ENCODE assay signal across 8 cellular contexts in the genomic region with DNA sequence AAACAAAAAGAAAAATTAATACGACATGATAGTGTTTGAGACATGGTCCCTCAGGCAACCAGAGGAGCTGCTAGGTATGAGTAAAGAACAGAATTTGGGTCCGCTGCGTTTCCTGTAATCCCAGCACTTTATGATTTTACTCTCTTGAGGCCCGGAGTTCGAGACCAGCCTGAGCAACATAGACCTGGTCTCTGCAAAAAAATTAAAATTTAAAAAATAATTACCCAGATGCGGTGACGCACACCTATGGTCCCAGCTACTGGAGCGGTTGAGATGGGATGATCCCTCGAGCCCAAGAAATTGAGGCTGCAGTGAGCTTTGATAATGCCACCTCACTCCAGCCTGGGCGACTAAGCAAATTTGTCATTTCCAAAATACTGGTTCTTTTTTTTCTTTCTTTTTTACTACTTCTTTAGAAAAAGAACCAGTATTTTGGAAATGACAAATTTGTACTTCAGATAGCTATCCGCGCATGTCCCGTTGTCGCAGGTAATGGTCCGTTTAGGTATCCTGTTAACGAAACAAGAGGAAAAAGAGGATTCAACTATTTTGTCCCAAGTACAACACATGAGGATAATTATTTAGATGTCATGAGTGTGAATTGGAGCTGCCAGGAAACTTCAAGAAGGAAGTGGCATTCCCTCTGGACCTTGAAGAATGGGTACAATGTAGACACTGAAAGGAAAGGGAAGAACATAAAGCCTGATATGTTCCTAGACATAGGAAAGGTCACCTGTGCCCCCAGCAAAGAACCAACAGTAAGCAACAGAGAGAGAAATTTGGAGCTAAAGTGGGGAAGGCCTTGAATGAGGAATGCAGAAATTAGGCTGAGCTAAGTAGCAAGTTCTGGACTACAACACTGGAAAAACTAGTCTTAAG. TPM values are rescaled to one million over a fixed set of nuclear protein-coding genes. Genes with fewer than 3 reads are reported as not detected.
A peak's percentile ranks its signal among the peaks of the same experiment; 100 is the strongest.
DNase-seq lines count a peak whose midpoint lies in the region; ATAC-seq, FAIRE-seq and TF ChIP-seq lines count a peak whose summit lies in the region.

No MANE protein-coding gene starts in this region.

- H3K4me3 ChIP-seq in Peyer's patch, result peak overlapping the region; percentile 73 to 90 (median 82)
- peak overlapping the region; percentile 70 for H3K4me3 ChIP-seq in naive thymus-derived CD4-positive, alpha-beta T cell (ENCODE audit: low read length)

- TF ChIP-seq CTCF in Peyer's patch (IDR thresholded peaks at IDR 0.05), result no peak

- DNase-seq in Peyer's patch (peak in 1 of 3 donors; percentile 18), caudate nucleus (lab: John Stamatoyannopoulos, UW) (peak in 1 of 61 donors; percentile 19), cortex of kidney (lab: John Stamatoyannopoulos, UW) (no peak), H54 (ENCODE audit: insufficient read length, low spot score) (no peak), NCI-H2171 treated with DMSO at 0.1 percent for 48 hours (lab: John Stamatoyannopoulos, UW) (no peak)
- peak in 2 of 9 donors; percentile 16 to 34 for DNase-seq in naive thymus-derived CD4-positive, alpha-beta T cell

- no peak for FAIRE-seq in H54 (lab: Jason Lieb, UNC)

- peak overlapping the region; percentile 99 to 100 (median 99) for H3K27ac Mint-ChIP-seq in naive thymus-derived CD4-positive, alpha-beta T cell

- intact Hi-C loops in naive thymus-derived CD4-positive, alpha-beta T cell (cut with micrococcal nuclease), result loop anchor here (1.0 to 10.0 kb wide), 17 partner anchors 36 to 995 kb away; partner anchors contain the start of genes DTD2 (in 2 of the 2), G2E3 (in 2 of the 2), NUBPL (in 2 of the 2) and RNU6-8 (in 2 of the 2)

- 0 out of 2 replicates have a peak, but pooled peaks cover 4% of the 10 kb centered on the region for H3K4me1 ChIP-seq in ES-I3 (ENCODE audit: insufficient read depth, low read length)
- peaks cover 0 to 11% (median 2%) of the 10 kb centered on the region in 4 donors for H3K4me1 ChIP-seq in Peyer's patch
- peaks cover 30 to 33% of the 10 kb centered on the region in 2 donors for H3K4me1 ChIP-seq in naive thymus-derived CD4-positive, alpha-beta T cell (ENCODE audit: control insufficient read depth in 2 of 2, insufficient read depth in 2 of 2, low read length in 2 of 2)

- H3K36me3 ChIP-seq in ES-I3 (ENCODE audit: insufficient read depth, low read length) (no peaks in the 10 kb centered on the region), Peyer's patch (no peaks in the 10 kb centered on the region)
- peaks cover 0 to 5% (median 0%) of the 10 kb centered on the region in 3 experiments for H3K36me3 ChIP-seq in naive thymus-derived CD4-positive, alpha-beta T cell (ENCODE audit: control insufficient read depth in 2 of 3, insufficient read depth in 3 of 3, low read length in 3 of 3)

- H3K36me3 Mint-ChIP-seq in naive thymus-derived CD4-positive, alpha-beta T cell, result peaks cover 4 to 18% (median 10%) of the 10 kb centered on the region in 5 donors

- peak overlapping the region; percentile 93 to 98 (median 96) for H3K4me3 Mint-ChIP-seq in naive thymus-derived CD4-positive, alpha-beta T cell

- H3K27me3 ChIP-seq in Peyer's patch, result no peaks in the 10 kb centered on the region
- H3K27me3 ChIP-seq in naive thymus-derived CD4-positive, alpha-beta T cell (ENCODE audit: control insufficient read depth in 2 of 2, insufficient read depth in 2 of 2, low read length in 2 of 2), result no peaks in the 10 kb centered on the region

- no peak for TF ChIP-seq POLR2A in Peyer's patch (IDR thresholded peaks at IDR 0.05)
- no peak for TF ChIP-seq POLR2A in H54 (IDR thresholded peaks at IDR 0.05; ENCODE audit: low read depth, low read length)

- no peaks in the 10 kb centered on the region for H3K9me3 ChIP-seq in ES-I3 (ENCODE audit: control insufficient read depth, insufficient read depth, low read length)
- no peaks in the 10 kb centered on the region for H3K9me3 ChIP-seq in Peyer's patch
- H3K9me3 ChIP-seq in naive thymus-derived CD4-positive, alpha-beta T cell (ENCODE audit: control insufficient read depth in 2 of 3, low read length in 3 of 3), result no peaks in the 10 kb centered on the region

- POLR2A ChIA-PET in naive thymus-derived CD4-positive, alpha-beta T cell (lab: Charles Lee), result interaction anchor here (0.5 to 4.1 kb wide), 26 partner anchors 9 to 994 kb away, joined by 3 to 33 read pairs (median 4); partner anchors contain the start of genes AP4S1, DTD2, HEATR5A and RNU6-7

- H3K9ac ChIP-seq in ES-I3 (ENCODE audit: low read depth, low read length), result peak overlapping the region; percentile 83

- CTCF ChIA-PET in naive thymus-derived CD4-positive, alpha-beta T cell (lab: Charles Lee), result interaction anchor here (0.6 to 1.3 kb wide), 5 partner anchors 9 to 117 kb away, joined by 3 to 7 read pairs (median 3); no protein-coding TSS in a partner anchor

- peaks cover 0 to 6% (median 0%) of the 10 kb centered on the region in 11 donors for H3K9me3 Mint-ChIP-seq in naive thymus-derived CD4-positive, alpha-beta T cell

- H3K27ac ChIP-seq in Peyer's patch (peak overlapping the region; percentile 96 to 99 (median 98)), caudate nucleus (ENCODE audit: low read depth, low read length) (peak overlapping the region; percentile 99)
- peak overlapping the region; percentile 100 for H3K27ac ChIP-seq in naive thymus-derived CD4-positive, alpha-beta T cell (ENCODE audit: low read depth, low read length)

- peaks cover 30 to 62% (median 57%) of the 10 kb centered on the region in 7 donors for H3K4me1 Mint-ChIP-seq in naive thymus-derived CD4-positive, alpha-beta T cell

- ATAC-seq in naive thymus-derived CD4-positive, alpha-beta T cell, result no peak
- ATAC-seq in HG02885 (IDR thresholded peaks at IDR 0.05; ENCODE audit: poor library complexity, unreplicated experiment), result no peak

- H3K27me3 Mint-ChIP-seq in naive thymus-derived CD4-positive, alpha-beta T cell, result no peaks in the 10 kb centered on the region

RNA-seq across cellular contexts. Expression of gene HECTD1, which starts 1.2 kb away (rescaled TPM):
- 100 to 1,000 TPM; 183 to 293 (median 208) TPM for total RNA-seq in Peyer's patch
- 100 to 1,000 TPM; 115 to 163 (median 158) TPM for total RNA-seq in naive thymus-derived CD4-positive, alpha-beta T cell
- polyA plus RNA-seq in naive thymus-derived CD4-positive, alpha-beta T cell, result 10 to 100 TPM; 25.5 to 33.9 TPM
